In the genomic region with DNA sequence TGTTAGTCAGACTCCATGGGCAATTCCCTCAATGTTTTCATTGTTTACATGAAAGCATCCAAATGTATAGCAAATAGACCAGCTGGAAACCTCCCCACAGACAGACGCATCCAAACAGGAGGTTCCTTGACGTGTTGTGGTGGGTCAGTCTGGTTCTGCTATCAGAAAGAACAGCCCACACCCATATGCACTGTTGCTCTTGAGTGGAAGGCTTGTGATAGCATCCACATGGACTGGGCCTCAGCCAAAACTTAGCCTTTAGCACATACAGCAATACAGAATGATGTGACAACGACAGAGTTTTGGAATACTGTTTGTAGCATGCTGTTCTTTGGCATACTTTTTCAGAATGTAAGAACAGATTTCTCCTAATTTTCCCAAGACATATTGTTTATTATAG, we compare ENCODE assay signal across 18 cellular contexts.
A peak's percentile ranks its signal among the peaks of the same experiment; 100 is the strongest.
DNase-seq lines count a peak whose midpoint lies in the region; ATAC-seq, FAIRE-seq and TF ChIP-seq lines count a peak whose summit lies in the region.
"Had no signal": no experiment of that assay in that cellular context is flagged by ENCODE, and none has a peak within 500 bp of the region (broad histone marks: within the 10 kb centered on the region; RNA-seq: fewer than 3 reads in every experiment).

No MANE protein-coding gene starts in this region.

- H3K4me3 ChIP-seq in right atrium auricular region (no peak overlapping the region), fibroblast of the aortic adventitia (ENCODE audit: low read depth, low read length) (no peak overlapping the region), thoracic aorta (no peak overlapping the region)
- H3K4me3 ChIP-seq: BLaER1 treated with 17β-estradiol and CSF1 and Interleukin-3, amounts not matched to agents 10 nM and 100 nM had no signal

- H3K27me3 ChIP-seq in right atrium auricular region (no peaks in the 10 kb centered on the region), thoracic aorta (replicated peaks; ENCODE audit: insufficient read depth) (no peaks in the 10 kb centered on the region)
- H3K27me3 ChIP-seq: BLaER1 treated with 17β-estradiol and CSF1 and Interleukin-3, amounts not matched to agents 10 nM and 100 nM had no signal

- DNase-seq in left ventricle myocardium superior (no peak), right atrium auricular region (ENCODE audit: low spot score) (no peak), WTC11 (ENCODE audit: low spot score) (no peak), fibroblast of the aortic adventitia (ENCODE audit: low read depth) (peak; percentile 1), thoracic aorta (ENCODE audit: low spot score) (no peak), urothelium cell line (ENCODE audit: low spot score) (no peak), EL (no peak)
- DNase-seq: 8988T; AML-193; Calu3; CD4-positive, CD25-positive, alpha-beta regulatory T cell; DMS 273 treated with DMSO at 0.1 percent for 48 hours had no signal

- no peaks in the 10 kb centered on the region for H3K27me3 Mint-ChIP-seq in WTC11 (ENCODE audit: low read depth)
- H3K27me3 Mint-ChIP-seq: CD4-positive, CD25-positive, alpha-beta regulatory T cell had no signal

- TF ChIP-seq CTCF in right atrium auricular region (IDR thresholded peaks at IDR 0.05) (no peak), WTC11 (IDR thresholded peaks at IDR 0.05) (no peak), fibroblast of the aortic adventitia (IDR thresholded peaks at IDR 0.05; ENCODE audit: insufficient read depth, low read length) (no peak), thoracic aorta (IDR thresholded peaks at IDR 0.05) (no peak)

- no peaks in the 10 kb centered on the region for H3K36me3 ChIP-seq in right atrium auricular region
- no peaks in the 10 kb centered on the region for H3K36me3 ChIP-seq in thoracic aorta
- H3K36me3 ChIP-seq: BLaER1 treated with 17β-estradiol and CSF1 and Interleukin-3, amounts not matched to agents 10 nM and 100 nM had no signal

- no peak overlapping the region for H3K4me3 Mint-ChIP-seq in WTC11
- H3K4me3 Mint-ChIP-seq: CD4-positive, CD25-positive, alpha-beta regulatory T cell had no signal

- POLR2A ChIA-PET in WTC11 (lab: Charles Lee): no interaction called here

- H3K4me1 ChIP-seq in right atrium auricular region (no peaks in the 10 kb centered on the region), thoracic aorta (ENCODE audit: control insufficient read depth in 1 of 2, low read depth in 2 of 2) (no peaks in the 10 kb centered on the region)
- H3K4me1 ChIP-seq: BLaER1 treated with 17β-estradiol and CSF1 and Interleukin-3, amounts not matched to agents 10 nM and 100 nM had no signal

- H3K27ac Mint-ChIP-seq in WTC11: no peak overlapping the region
- H3K27ac Mint-ChIP-seq: CD4-positive, CD25-positive, alpha-beta regulatory T cell had no signal

- H3K4me1 Mint-ChIP-seq in WTC11: peaks cover 3% of the 10 kb centered on the region; the same call in 1 of the 2 replicates
- H3K4me1 Mint-ChIP-seq: CD4-positive, CD25-positive, alpha-beta regulatory T cell had no signal

- H3K27ac ChIP-seq in right atrium auricular region: no peak overlapping the region
- no peak overlapping the region for H3K27ac ChIP-seq in thoracic aorta
- H3K27ac ChIP-seq: BLaER1 treated with 17β-estradiol and CSF1 and Interleukin-3, amounts not matched to agents 10 nM and 100 nM; HL-60 had no signal

- no peaks in the 10 kb centered on the region for H3K9me3 Mint-ChIP-seq in WTC11

- no peaks in the 10 kb centered on the region for H3K36me3 Mint-ChIP-seq in WTC11
- H3K36me3 Mint-ChIP-seq: CD4-positive, CD25-positive, alpha-beta regulatory T cell had no signal

- H3K9me3 ChIP-seq in right atrium auricular region (no peaks in the 10 kb centered on the region), thoracic aorta (no peaks in the 10 kb centered on the region)
- H3K9me3 ChIP-seq: BLaER1 treated with 17β-estradiol and CSF1 and Interleukin-3, amounts not matched to agents 10 nM and 100 nM had no signal

- ATAC-seq in left ventricle myocardium superior: peak; percentile 53
- 0 out of 2 replicates have a peak, but pooled peaks have one; percentile 22 for ATAC-seq in WTC11
- ATAC-seq in thoracic aorta (ENCODE audit: insufficient number of reproducible peaks, low FRiP score, low read depth): peak; percentile 18
- no peak for ATAC-seq in GM18867 (IDR thresholded peaks at IDR 0.05; ENCODE audit: unreplicated experiment)
- ATAC-seq: HCT116 had no signal

- no peak for FAIRE-seq in urothelium cell line (lab: Jason Lieb, UNC)
- FAIRE-seq: GM12892, GM19239 had no signal

- intact Hi-C loops in left ventricle myocardium superior (cut with micrococcal nuclease): no loop called here

- CTCF ChIA-PET in WTC11 (lab: Charles Lee): no interaction called here

TF ChIP-seq in WTC11, 78 proteins besides CTCF, POLR2A, EP300 and RAD21 (continues in another document):
- TF ChIP-seq, protein P1, sequence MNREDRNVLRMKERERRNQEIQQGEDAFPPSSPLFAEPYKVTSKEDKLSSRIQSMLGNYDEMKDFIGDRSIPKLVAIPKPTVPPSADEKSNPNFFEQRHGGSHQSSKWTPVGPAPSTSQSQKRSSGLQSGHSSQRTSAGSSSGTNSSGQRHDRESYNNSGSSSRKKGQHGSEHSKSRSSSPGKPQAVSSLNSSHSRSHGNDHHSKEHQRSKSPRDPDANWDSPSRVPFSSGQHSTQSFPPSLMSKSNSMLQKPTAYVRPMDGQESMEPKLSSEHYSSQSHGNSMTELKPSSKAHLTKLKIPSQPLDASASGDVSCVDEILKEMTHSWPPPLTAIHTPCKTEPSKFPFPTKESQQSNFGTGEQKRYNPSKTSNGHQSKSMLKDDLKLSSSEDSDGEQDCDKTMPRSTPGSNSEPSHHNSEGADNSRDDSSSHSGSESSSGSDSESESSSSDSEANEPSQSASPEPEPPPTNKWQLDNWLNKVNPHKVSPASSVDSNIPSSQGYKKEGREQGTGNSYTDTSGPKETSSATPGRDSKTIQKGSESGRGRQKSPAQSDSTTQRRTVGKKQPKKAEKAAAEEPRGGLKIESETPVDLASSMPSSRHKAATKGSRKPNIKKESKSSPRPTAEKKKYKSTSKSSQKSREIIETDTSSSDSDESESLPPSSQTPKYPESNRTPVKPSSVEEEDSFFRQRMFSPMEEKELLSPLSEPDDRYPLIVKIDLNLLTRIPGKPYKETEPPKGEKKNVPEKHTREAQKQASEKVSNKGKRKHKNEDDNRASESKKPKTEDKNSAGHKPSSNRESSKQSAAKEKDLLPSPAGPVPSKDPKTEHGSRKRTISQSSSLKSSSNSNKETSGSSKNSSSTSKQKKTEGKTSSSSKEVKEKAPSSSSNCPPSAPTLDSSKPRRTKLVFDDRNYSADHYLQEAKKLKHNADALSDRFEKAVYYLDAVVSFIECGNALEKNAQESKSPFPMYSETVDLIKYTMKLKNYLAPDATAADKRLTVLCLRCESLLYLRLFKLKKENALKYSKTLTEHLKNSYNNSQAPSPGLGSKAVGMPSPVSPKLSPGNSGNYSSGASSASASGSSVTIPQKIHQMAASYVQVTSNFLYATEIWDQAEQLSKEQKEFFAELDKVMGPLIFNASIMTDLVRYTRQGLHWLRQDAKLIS (CRISPR knock-in tag; IDR thresholded peaks at IDR 0.05; ENCODE audit: borderline replicate concordance): no peak
- TF ChIP-seq, protein P2, sequence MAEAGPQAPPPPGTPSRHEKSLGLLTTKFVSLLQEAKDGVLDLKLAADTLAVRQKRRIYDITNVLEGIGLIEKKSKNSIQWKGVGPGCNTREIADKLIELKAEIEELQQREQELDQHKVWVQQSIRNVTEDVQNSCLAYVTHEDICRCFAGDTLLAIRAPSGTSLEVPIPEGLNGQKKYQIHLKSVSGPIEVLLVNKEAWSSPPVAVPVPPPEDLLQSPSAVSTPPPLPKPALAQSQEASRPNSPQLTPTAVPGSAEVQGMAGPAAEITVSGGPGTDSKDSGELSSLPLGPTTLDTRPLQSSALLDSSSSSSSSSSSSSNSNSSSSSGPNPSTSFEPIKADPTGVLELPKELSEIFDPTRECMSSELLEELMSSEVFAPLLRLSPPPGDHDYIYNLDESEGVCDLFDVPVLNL (CRISPR knock-in tag; IDR thresholded peaks at IDR 0.05; ENCODE audit: borderline replicate concordance, low read depth): no peak
- TF ChIP-seq GABPB1 (CRISPR knock-in tag; IDR thresholded peaks at IDR 0.05): no peak
- TF ChIP-seq SMAD3 (CRISPR knock-in tag; IDR thresholded peaks at IDR 0.05; ENCODE audit: borderline replicate concordance): no peak
- no peak for TF ChIP-seq NFATC4 (CRISPR knock-in tag; IDR thresholded peaks at IDR 0.05)
- TF ChIP-seq SP1 (CRISPR knock-in tag; conservative IDR thresholded peaks at IDR 0.05): no peak
- TF ChIP-seq SOX15 (CRISPR knock-in tag; IDR thresholded peaks at IDR 0.05): no peak
- TF ChIP-seq TCF7 (CRISPR knock-in tag; IDR thresholded peaks at IDR 0.05; ENCODE audit: low read depth): no peak
- TF ChIP-seq, protein P3, sequence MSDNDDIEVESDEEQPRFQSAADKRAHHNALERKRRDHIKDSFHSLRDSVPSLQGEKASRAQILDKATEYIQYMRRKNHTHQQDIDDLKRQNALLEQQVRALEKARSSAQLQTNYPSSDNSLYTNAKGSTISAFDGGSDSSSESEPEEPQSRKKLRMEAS (CRISPR knock-in tag; IDR thresholded peaks at IDR 0.05): no peak
- TF ChIP-seq ELF4 (CRISPR knock-in tag; IDR thresholded peaks at IDR 0.05; ENCODE audit: low read depth): no peak
- no peak for TF ChIP-seq ERG (CRISPR knock-in tag; IDR thresholded peaks at IDR 0.05)
- TF ChIP-seq NR3C1 (CRISPR knock-in tag; conservative IDR thresholded peaks at IDR 0.05; ENCODE audit: low read depth): no peak
- TF ChIP-seq ATF1 (CRISPR knock-in tag; IDR thresholded peaks at IDR 0.05): no peak
- TF ChIP-seq ZNF416 (CRISPR knock-in tag; IDR thresholded peaks at IDR 0.05): no peak
